Comparison of ENCODE assay signal across 1 cellular context in the genomic region with DNA sequence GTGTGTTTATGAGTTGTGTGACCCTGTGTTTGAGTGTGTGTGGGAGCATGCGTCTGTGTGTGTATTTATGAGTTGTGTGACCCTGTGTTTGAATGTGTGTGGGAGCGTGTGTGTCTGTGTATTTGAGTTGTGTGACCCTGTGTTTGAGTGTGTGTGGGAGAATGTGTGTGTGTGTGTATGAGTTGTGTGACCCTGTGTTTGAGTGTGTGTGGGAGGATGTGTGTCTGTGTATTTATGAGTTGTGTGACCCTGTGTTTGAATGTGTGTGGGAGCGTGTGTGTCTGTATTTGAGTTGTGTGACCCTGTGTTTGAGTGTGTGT.
TF ChIP-seq lines count a peak whose summit lies in the region.

No MANE protein-coding gene starts in this region.

TF ChIP-seq in K562, 482 proteins besides CTCF, POLR2A, EP300 and RAD21:
- TF ChIP-seq PHF20 (IDR thresholded peaks at IDR 0.05; ENCODE audit: partially characterized antibody) = peak; percentile 33
- peak; percentile 28; the same call in 1 of the 2 replicates for TF ChIP-seq PHB2 (IDR thresholded peaks at IDR 0.05; ENCODE audit: low read depth)
- TF ChIP-seq SMARCA5 (IDR thresholded peaks at IDR 0.05) = 0 out of 2 replicates have a peak, but pooled peaks have one; percentile 55
TF ChIP-seq in K562: peak in this region for 3; not testable (repeated sequence) for 479.
